15 cellular contexts compared by ENCODE assay signal in genomic region chr17:61230972-61231820, GRCh38.
A peak's percentile ranks its signal among the peaks of the same experiment; 100 is the strongest.
DNase-seq lines count a peak whose midpoint lies in the region; ATAC-seq and TF ChIP-seq lines count a peak whose summit lies in the region.
"Had no signal": no experiment of that assay in that cellular context is flagged by ENCODE, and none has a peak within 500 bp of the region (broad histone marks: within the 10 kb centered on the region; RNA-seq: fewer than 3 reads in every experiment).

No MANE protein-coding gene starts in this region.

- H3K4me3 ChIP-seq in LNCaP clone FGC (ENCODE audit: low read depth, low read length), result no peak overlapping the region

- peak; percentile 22 for DNase-seq in LNCaP clone FGC (ENCODE audit: low read depth)
- DNase-seq in activated CD4-positive, CD25-positive, alpha-beta regulatory T cell (lab: John Stamatoyannopoulos, UW), result no peak
- DNase-seq: AML-193, DMS 273 treated with DMSO at 0.1 percent for 48 hours, DND-41, Kasumi-1, NCI-H1105 treated with DMSO at 0.1 percent for 48 hours, NCI-H1694 treated with DMSO at 0.1 percent for 48 hours, NCI-H2227 treated with DMSO at 0.1 percent for 48 hours, NCI-H510A treated with DMSO at 0.1 percent for 48 hours had no signal

- ATAC-seq in GM18867 (IDR thresholded peaks at IDR 0.05; ENCODE audit: unreplicated experiment) (peak; percentile 54), HG02678 (IDR thresholded peaks at IDR 0.05; ENCODE audit: unreplicated experiment) (no peak), GM18907 (IDR thresholded peaks at IDR 0.05; ENCODE audit: unreplicated experiment) (no peak)

- H3K27ac ChIP-seq in VCaP, result peak overlapping the region; percentile 82

- TF ChIP-seq CTCF in LNCaP clone FGC (IDR thresholded peaks at IDR 0.05; ENCODE audit: control insufficient read depth, extremely low read depth, insufficient read depth) (no peak), VCaP (conservative IDR thresholded peaks at IDR 0.05) (no peak), subcutaneous adipose tissue (IDR thresholded peaks at IDR 0.05; ENCODE audit: low read depth) (peak; percentile 70)
